Comparison of ENCODE assay signal across 1 cellular context in the genomic region with DNA sequence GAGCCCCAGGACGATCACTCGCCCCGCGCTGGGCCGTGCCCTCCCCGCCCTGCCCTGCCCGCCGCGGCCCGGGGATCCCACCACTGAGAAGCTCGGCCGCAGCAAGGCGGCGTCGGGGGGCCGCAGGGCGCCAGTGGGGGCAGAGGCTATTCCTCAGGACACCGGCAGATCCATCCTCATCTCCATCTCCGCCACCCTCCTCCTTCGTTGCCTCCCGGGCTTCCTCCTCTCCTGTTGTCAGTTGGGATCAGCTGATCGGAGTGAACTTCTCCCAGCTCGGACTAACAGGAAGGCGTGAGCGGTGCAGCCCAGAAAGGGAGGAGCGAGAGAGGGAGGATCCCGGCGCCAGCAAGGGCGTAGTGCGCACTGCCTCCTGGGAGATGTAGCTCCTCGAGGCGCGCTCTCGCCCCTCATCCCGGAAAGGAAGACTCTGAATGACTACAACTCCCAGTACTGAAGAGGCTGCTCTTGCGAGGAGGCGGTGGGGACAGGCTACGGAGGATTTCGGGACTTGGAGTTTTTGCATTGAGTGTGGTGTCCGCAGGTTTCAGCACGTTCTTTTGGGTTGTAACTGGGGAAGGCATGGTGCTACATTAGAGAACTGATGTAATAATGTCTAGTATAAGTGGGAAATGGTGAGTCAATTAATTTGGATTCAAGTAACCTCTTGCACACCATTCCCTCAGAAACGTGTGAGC.
TF ChIP-seq lines count a peak whose summit lies in the region.

A gene with protein sequence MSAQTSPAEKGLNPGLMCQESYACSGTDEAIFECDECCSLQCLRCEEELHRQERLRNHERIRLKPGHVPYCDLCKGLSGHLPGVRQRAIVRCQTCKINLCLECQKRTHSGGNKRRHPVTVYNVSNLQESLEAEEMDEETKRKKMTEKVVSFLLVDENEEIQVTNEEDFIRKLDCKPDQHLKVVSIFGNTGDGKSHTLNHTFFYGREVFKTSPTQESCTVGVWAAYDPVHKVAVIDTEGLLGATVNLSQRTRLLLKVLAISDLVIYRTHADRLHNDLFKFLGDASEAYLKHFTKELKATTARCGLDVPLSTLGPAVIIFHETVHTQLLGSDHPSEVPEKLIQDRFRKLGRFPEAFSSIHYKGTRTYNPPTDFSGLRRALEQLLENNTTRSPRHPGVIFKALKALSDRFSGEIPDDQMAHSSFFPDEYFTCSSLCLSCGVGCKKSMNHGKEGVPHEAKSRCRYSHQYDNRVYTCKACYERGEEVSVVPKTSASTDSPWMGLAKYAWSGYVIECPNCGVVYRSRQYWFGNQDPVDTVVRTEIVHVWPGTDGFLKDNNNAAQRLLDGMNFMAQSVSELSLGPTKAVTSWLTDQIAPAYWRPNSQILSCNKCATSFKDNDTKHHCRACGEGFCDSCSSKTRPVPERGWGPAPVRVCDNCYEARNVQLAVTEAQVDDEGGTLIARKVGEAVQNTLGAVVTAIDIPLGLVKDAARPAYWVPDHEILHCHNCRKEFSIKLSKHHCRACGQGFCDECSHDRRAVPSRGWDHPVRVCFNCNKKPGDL (minus strand): TSS at position 262 of the 698 bp plus-strand sequence. CDS start 2,598 bp downstream, outside the sequence.

TF ChIP-seq in K562, 482 proteins besides CTCF, POLR2A, EP300 and RAD21 (continued from another document and continues in another):
- TF ChIP-seq, protein P1, sequence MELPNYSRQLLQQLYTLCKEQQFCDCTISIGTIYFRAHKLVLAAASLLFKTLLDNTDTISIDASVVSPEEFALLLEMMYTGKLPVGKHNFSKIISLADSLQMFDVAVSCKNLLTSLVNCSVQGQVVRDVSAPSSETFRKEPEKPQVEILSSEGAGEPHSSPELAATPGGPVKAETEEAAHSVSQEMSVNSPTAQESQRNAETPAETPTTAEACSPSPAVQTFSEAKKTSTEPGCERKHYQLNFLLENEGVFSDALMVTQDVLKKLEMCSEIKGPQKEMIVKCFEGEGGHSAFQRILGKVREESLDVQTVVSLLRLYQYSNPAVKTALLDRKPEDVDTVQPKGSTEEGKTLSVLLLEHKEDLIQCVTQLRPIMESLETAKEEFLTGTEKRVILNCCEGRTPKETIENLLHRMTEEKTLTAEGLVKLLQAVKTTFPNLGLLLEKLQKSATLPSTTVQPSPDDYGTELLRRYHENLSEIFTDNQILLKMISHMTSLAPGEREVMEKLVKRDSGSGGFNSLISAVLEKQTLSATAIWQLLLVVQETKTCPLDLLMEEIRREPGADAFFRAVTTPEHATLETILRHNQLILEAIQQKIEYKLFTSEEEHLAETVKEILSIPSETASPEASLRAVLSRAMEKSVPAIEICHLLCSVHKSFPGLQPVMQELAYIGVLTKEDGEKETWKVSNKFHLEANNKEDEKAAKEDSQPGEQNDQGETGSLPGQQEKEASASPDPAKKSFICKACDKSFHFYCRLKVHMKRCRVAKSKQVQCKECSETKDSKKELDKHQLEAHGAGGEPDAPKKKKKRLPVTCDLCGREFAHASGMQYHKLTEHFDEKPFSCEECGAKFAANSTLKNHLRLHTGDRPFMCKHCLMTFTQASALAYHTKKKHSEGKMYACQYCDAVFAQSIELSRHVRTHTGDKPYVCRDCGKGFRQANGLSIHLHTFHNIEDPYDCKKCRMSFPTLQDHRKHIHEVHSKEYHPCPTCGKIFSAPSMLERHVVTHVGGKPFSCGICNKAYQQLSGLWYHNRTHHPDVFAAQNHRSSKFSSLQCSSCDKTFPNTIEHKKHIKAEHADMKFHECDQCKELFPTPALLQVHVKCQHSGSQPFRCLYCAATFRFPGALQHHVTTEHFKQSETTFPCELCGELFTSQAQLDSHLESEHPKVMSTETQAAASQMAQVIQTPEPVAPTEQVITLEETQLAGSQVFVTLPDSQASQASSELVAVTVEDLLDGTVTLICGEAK (IDR thresholded peaks at IDR 0.05): peak; percentile 81
- TF ChIP-seq, protein P1 (CRISPR knock-in tag; IDR thresholded peaks at IDR 0.05): no peak
- TF ChIP-seq, protein P2, sequence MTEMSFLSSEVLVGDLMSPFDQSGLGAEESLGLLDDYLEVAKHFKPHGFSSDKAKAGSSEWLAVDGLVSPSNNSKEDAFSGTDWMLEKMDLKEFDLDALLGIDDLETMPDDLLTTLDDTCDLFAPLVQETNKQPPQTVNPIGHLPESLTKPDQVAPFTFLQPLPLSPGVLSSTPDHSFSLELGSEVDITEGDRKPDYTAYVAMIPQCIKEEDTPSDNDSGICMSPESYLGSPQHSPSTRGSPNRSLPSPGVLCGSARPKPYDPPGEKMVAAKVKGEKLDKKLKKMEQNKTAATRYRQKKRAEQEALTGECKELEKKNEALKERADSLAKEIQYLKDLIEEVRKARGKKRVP (CRISPR knock-in tag; IDR thresholded peaks at IDR 0.05): peak; percentile 14; the same call in 1 of the 2 replicates
- TF ChIP-seq, protein P3, sequence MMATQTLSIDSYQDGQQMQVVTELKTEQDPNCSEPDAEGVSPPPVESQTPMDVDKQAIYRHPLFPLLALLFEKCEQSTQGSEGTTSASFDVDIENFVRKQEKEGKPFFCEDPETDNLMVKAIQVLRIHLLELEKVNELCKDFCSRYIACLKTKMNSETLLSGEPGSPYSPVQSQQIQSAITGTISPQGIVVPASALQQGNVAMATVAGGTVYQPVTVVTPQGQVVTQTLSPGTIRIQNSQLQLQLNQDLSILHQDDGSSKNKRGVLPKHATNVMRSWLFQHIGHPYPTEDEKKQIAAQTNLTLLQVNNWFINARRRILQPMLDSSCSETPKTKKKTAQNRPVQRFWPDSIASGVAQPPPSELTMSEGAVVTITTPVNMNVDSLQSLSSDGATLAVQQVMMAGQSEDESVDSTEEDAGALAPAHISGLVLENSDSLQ (IDR thresholded peaks at IDR 0.05): 0 out of 2 replicates have a peak, but pooled peaks have one; percentile 57
- TF ChIP-seq, protein P4, sequence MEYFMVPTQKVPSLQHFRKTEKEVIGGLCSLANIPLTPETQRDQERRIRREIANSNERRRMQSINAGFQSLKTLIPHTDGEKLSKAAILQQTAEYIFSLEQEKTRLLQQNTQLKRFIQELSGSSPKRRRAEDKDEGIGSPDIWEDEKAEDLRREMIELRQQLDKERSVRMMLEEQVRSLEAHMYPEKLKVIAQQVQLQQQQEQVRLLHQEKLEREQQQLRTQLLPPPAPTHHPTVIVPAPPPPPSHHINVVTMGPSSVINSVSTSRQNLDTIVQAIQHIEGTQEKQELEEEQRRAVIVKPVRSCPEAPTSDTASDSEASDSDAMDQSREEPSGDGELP (CRISPR knock-in tag; IDR thresholded peaks at IDR 0.05; ENCODE audit: borderline replicate concordance): peak; percentile 100
- TF ChIP-seq, protein P5, sequence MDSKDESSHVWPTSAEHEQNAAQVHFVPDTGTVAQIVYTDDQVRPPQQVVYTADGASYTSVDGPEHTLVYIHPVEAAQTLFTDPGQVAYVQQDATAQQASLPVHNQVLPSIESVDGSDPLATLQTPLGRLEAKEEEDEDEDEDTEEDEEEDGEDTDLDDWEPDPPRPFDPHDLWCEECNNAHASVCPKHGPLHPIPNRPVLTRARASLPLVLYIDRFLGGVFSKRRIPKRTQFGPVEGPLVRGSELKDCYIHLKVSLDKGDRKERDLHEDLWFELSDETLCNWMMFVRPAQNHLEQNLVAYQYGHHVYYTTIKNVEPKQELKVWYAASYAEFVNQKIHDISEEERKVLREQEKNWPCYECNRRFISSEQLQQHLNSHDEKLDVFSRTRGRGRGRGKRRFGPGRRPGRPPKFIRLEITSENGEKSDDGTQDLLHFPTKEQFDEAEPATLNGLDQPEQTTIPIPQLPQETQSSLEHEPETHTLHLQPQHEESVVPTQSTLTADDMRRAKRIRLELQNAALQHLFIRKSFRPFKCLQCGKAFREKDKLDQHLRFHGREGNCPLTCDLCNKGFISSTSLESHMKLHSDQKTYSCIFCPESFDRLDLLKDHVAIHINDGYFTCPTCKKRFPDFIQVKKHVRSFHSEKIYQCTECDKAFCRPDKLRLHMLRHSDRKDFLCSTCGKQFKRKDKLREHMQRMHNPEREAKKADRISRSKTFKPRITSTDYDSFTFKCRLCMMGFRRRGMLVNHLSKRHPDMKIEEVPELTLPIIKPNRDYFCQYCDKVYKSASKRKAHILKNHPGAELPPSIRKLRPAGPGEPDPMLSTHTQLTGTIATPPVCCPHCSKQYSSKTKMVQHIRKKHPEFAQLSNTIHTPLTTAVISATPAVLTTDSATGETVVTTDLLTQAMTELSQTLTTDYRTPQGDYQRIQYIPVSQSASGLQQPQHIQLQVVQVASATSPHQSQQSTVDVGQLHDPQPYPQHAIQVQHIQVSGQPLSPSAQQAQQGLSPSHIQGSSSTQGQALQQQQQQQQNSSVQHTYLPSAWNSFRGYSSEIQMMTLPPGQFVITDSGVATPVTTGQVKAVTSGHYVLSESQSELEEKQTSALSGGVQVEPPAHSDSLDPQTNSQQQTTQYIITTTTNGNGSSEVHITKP (IDR thresholded peaks at IDR 0.05; ENCODE audit: partially characterized antibody): peak; percentile 11
- TF ChIP-seq, protein P6, sequence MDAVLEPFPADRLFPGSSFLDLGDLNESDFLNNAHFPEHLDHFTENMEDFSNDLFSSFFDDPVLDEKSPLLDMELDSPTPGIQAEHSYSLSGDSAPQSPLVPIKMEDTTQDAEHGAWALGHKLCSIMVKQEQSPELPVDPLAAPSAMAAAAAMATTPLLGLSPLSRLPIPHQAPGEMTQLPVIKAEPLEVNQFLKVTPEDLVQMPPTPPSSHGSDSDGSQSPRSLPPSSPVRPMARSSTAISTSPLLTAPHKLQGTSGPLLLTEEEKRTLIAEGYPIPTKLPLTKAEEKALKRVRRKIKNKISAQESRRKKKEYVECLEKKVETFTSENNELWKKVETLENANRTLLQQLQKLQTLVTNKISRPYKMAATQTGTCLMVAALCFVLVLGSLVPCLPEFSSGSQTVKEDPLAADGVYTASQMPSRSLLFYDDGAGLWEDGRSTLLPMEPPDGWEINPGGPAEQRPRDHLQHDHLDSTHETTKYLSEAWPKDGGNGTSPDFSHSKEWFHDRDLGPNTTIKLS (IDR thresholded peaks at IDR 0.05; ENCODE audit: borderline replicate concordance, low read depth): peak; percentile 88
- TF ChIP-seq BCL6 (CRISPR knock-in tag; IDR thresholded peaks at IDR 0.05): 0 out of 2 replicates have a peak, but pooled peaks have one; percentile 51
- TF ChIP-seq, protein P7, sequence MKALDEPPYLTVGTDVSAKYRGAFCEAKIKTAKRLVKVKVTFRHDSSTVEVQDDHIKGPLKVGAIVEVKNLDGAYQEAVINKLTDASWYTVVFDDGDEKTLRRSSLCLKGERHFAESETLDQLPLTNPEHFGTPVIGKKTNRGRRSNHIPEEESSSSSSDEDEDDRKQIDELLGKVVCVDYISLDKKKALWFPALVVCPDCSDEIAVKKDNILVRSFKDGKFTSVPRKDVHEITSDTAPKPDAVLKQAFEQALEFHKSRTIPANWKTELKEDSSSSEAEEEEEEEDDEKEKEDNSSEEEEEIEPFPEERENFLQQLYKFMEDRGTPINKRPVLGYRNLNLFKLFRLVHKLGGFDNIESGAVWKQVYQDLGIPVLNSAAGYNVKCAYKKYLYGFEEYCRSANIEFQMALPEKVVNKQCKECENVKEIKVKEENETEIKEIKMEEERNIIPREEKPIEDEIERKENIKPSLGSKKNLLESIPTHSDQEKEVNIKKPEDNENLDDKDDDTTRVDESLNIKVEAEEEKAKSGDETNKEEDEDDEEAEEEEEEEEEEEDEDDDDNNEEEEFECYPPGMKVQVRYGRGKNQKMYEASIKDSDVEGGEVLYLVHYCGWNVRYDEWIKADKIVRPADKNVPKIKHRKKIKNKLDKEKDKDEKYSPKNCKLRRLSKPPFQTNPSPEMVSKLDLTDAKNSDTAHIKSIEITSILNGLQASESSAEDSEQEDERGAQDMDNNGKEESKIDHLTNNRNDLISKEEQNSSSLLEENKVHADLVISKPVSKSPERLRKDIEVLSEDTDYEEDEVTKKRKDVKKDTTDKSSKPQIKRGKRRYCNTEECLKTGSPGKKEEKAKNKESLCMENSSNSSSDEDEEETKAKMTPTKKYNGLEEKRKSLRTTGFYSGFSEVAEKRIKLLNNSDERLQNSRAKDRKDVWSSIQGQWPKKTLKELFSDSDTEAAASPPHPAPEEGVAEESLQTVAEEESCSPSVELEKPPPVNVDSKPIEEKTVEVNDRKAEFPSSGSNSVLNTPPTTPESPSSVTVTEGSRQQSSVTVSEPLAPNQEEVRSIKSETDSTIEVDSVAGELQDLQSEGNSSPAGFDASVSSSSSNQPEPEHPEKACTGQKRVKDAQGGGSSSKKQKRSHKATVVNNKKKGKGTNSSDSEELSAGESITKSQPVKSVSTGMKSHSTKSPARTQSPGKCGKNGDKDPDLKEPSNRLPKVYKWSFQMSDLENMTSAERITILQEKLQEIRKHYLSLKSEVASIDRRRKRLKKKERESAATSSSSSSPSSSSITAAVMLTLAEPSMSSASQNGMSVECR (CRISPR knock-in tag; IDR thresholded peaks at IDR 0.05): peak; percentile 95
